In genomic region chr3:184716652-184717607, GRCh38 we compare ENCODE assay signal across 9 cellular contexts. TPM values are rescaled to one million over a fixed set of nuclear protein-coding genes. Genes with fewer than 3 reads are reported as not detected.
A peak's percentile ranks its signal among the peaks of the same experiment; 100 is the strongest.
DNase-seq lines count a peak whose midpoint lies in the region; ATAC-seq and TF ChIP-seq lines count a peak whose summit lies in the region.
"Had no signal": no experiment of that assay in that cellular context is flagged by ENCODE, and none has a peak within 500 bp of the region (broad histone marks: within the 10 kb centered on the region; RNA-seq: fewer than 3 reads in every experiment).

No MANE protein-coding gene starts in this region.

- intact Hi-C loops in posterior vena cava (cut with DNase I) = loop anchor here in 1 of 2 donors (5.0 to 10.0 kb wide), 2 partner anchors 58 to 150 kb away; no protein-coding TSS in a partner anchor

- DNase-seq in ELF-1 (ENCODE audit: low read depth, low spot score) = peak; percentile 81
- DNase-seq in NCI-H510A (lab: John Stamatoyannopoulos, UW) = peak; percentile 69
- peak; percentile 72 to 73 for DNase-seq in fibroblast of lung (ENCODE audit: low read depth in 2 of 2)
- DNase-seq in posterior vena cava (ENCODE audit: low spot score) = peak; percentile 80
- no peak for DNase-seq in endothelial cell (ENCODE audit: low spot score)
- no peak for DNase-seq in RPMI8226

- no peak overlapping the region for H3K27ac Mint-ChIP-seq in endothelial cell (ENCODE audit: unreplicated experiment)

- H3K4me3 Mint-ChIP-seq in endothelial cell (ENCODE audit: unreplicated experiment) = no peak overlapping the region

- peaks cover 3% of the 10 kb centered on the region for H3K27me3 Mint-ChIP-seq in endothelial cell (ENCODE audit: unreplicated experiment)

- H3K9me3 Mint-ChIP-seq in endothelial cell (ENCODE audit: unreplicated experiment) = no peaks in the 10 kb centered on the region

- H3K36me3 ChIP-seq in fibroblast of lung (ENCODE audit: control insufficient read depth, insufficient read depth, low read length) = no peaks in the 10 kb centered on the region
- H3K36me3 ChIP-seq: ascending aorta had no signal

- H3K27me3 ChIP-seq in fibroblast of lung (ENCODE audit: control insufficient read depth, insufficient read depth, low read length) = no peaks in the 10 kb centered on the region
- H3K27me3 ChIP-seq: ascending aorta had no signal

- no peaks in the 10 kb centered on the region for H3K36me3 Mint-ChIP-seq in endothelial cell (ENCODE audit: low read depth, unreplicated experiment)

- peak in 1 of 2 donors; percentile 28 for TF ChIP-seq CTCF in fibroblast of lung (conservative IDR thresholded peaks at IDR 0.05 in 1 of 2, IDR thresholded peaks at IDR 0.05 in 1 of 2; ENCODE audit: low read depth in 1 of 2, low read length in 2 of 2)
- no peak for TF ChIP-seq CTCF in endothelial cell (IDR thresholded peaks at IDR 0.05; ENCODE audit: unreplicated experiment)

- H3K79me2 ChIP-seq in fibroblast of lung (ENCODE audit: control insufficient read depth, insufficient read depth, low read length) = no peaks in the 10 kb centered on the region

- peak overlapping the region; percentile 20 for H2AFZ ChIP-seq in fibroblast of lung (ENCODE audit: low read length)

- H3K9ac ChIP-seq in fibroblast of lung (ENCODE audit: insufficient read depth, low read length) = no peak overlapping the region

- H3K9me3 ChIP-seq in fibroblast of lung (ENCODE audit: control insufficient read depth, insufficient read depth, low read depth, low read length) = no peaks in the 10 kb centered on the region
- H3K9me3 ChIP-seq: ascending aorta had no signal

- H3K4me1 Mint-ChIP-seq in endothelial cell (ENCODE audit: unreplicated experiment) = peaks cover 28% of the 10 kb centered on the region

- H3K27ac ChIP-seq in fibroblast of lung (ENCODE audit: insufficient read depth, low read length) = no peak overlapping the region

- H4K20me1 ChIP-seq in fibroblast of lung (ENCODE audit: control insufficient read depth, extremely low read depth, insufficient read depth, low read length) = no peaks in the 10 kb centered on the region

- ATAC-seq in GM18858 (IDR thresholded peaks at IDR 0.05; ENCODE audit: unreplicated experiment) (no peak), HG03095 (IDR thresholded peaks at IDR 0.05; ENCODE audit: unreplicated experiment) (no peak)

- peak overlapping the region; percentile 28 for H3K4me2 ChIP-seq in fibroblast of lung (ENCODE audit: extremely low read depth, insufficient read depth, low read length)

- H3K4me1 ChIP-seq in fibroblast of lung (ENCODE audit: control insufficient read depth, extremely low read depth, insufficient read depth, low read length) = peaks cover 12% of the 10 kb centered on the region
- H3K4me1 ChIP-seq: ascending aorta had no signal

- H3K4me3 ChIP-seq in fibroblast of lung (replicated peaks in 1 of 4; ENCODE audit: control extremely low read depth in 1 of 4, insufficient read depth in 1 of 4, low read depth in 3 of 4, low read length in 4 of 4) = peak overlapping the region in 2 of 4 experiments; percentile 9 to 24
- H3K4me3 ChIP-seq: ascending aorta had no signal

RNA-seq across cellular contexts. Expression of gene MAGEF1, which starts 5.1 kb away (rescaled TPM):
- total RNA-seq in fibroblast of lung (16.7 and 21.5 TPM in 2 replicates), posterior vena cava (10 to 100 TPM; 29.6 to 31.3 TPM), endothelial cell (ENCODE audit: unreplicated experiment) (22.9 TPM)
- 21.0 and 22.6 TPM in 2 replicates for polyA plus RNA-seq in fibroblast of lung
- 26.2 and 26.7 TPM in 2 replicates for polyA plus RNA-seq in fibroblast of lung (2012)
- 2.4 and 2.7 TPM in 2 replicates for polyA minus RNA-seq in fibroblast of lung (ENCODE audit: low replicate concordance)

Comparison
In these comparisons a context has a peak if more than half of its experiments do, and no peak if none do; other contexts are left out.
1. DNase-seq: peak in ELF-1 (single experiment), NCI-H510A (single experiment), fibroblast of lung (2 of 2) and posterior vena cava (single experiment); none in endothelial cell (single experiment) and RPMI8226 (single experiment).